In the genomic region with DNA sequence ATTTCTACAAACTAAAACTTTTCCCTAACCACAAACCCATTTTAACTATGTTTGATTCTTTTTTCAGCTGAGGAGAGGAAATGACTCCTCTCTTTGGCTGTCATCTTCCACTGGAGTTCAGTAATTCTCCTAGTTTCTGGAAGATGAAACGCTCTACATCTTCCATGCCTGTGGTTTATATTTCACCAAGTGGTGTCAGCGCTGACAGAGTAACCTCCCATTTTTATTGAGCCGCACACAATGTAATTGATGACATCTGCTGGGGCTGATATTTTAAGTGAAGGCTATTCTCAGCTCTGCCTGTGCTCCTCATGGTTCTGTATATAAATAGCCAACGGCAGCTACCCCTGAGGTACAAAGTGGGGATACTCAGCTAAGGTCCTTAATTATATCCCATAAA, we compare ENCODE assay signal across 13 cellular contexts.
DNase-seq lines count a peak whose midpoint lies in the region; ATAC-seq and TF ChIP-seq lines count a peak whose summit lies in the region.
"Had no signal": no experiment of that assay in that cellular context is flagged by ENCODE, and none has a peak within 500 bp of the region (broad histone marks: within the 10 kb centered on the region; RNA-seq: fewer than 3 reads in every experiment).

No MANE protein-coding gene starts in this region.

- H3K4me1 ChIP-seq in PC-3 (ENCODE audit: insufficient read depth, low read length) (0 out of 2 replicates have a peak, but pooled peaks cover 9% of the 10 kb centered on the region), osteoblast (ENCODE audit: insufficient read depth, low read length) (peaks cover 30% of the 10 kb centered on the region), thyroid gland (peaks cover 0 to 3% of the 10 kb centered on the region in 2 donors)
- H3K4me1 ChIP-seq: BLaER1 treated with 17β-estradiol and CSF1 and Interleukin-3, amounts not matched to agents 10 nM and 100 nM had no signal

- H3K9me3 ChIP-seq in PC-3 (ENCODE audit: low read length): no peaks in the 10 kb centered on the region
- no peaks in the 10 kb centered on the region for H3K9me3 ChIP-seq in osteoblast (ENCODE audit: low read depth, low read length)
- no peaks in the 10 kb centered on the region for H3K9me3 ChIP-seq in thyroid gland
- H3K9me3 ChIP-seq: BLaER1 treated with 17β-estradiol and CSF1 and Interleukin-3, amounts not matched to agents 10 nM and 100 nM had no signal

- CTCF ChIA-PET in PC-3 (lab: Charles Lee): no interaction called here

- H3K27me3 ChIP-seq in PC-3 (ENCODE audit: low read length): no peaks in the 10 kb centered on the region
- no peaks in the 10 kb centered on the region for H3K27me3 ChIP-seq in osteoblast (ENCODE audit: insufficient read depth, low read length)
- H3K27me3 ChIP-seq in thyroid gland: no peaks in the 10 kb centered on the region
- H3K27me3 ChIP-seq: BLaER1 treated with 17β-estradiol and CSF1 and Interleukin-3, amounts not matched to agents 10 nM and 100 nM had no signal

- H2AFZ ChIP-seq in PC-3 (ENCODE audit: low read length) (no peak overlapping the region), osteoblast (ENCODE audit: low read length) (no peak overlapping the region)

- DNase-seq in AG20443 (ENCODE audit: low spot score) (peak; percentile 80), PC-3 (no peak), fibroblast of pulmonary artery (ENCODE audit: low read depth) (peak; percentile 64), osteoblast (ENCODE audit: insufficient read length, low spot score, missing footprints) (no peak), COLO829 (ENCODE audit: low spot score) (no peak), thyroid gland (no peak), hippocampal formation (lab: John Stamatoyannopoulos, UW) (no peak)
- DNase-seq: activated CD4-positive, alpha-beta memory T cell treated with anti-CD3 and anti-CD28 coated beads, Interleukin-2, amount 10 ng/mL, durations not matched to agents 7 days and 5 days; activated naive CD8-positive, alpha-beta T cell treated with anti-CD3 and anti-CD28 coated beads, Interleukin-2, amount 10 ng/mL, durations not matched to agents 7 days and 5 days; activated T-cell treated with anti-CD3 and anti-CD28 coated beads, Interleukin-2, amount 50 U/mL, for 72 hours; NCI-H510A had no signal

- TF ChIP-seq CTCF in PC-3 (conservative IDR thresholded peaks at IDR 0.05; ENCODE audit: low read depth, low read length) (no peak), fibroblast of pulmonary artery (IDR thresholded peaks at IDR 0.05; ENCODE audit: low read length, missing control alignments) (no peak), osteoblast (IDR thresholded peaks at IDR 0.05; ENCODE audit: extremely low read depth, low read depth, low read length) (no peak), thyroid gland (IDR thresholded peaks at IDR 0.05) (no peak)

- peaks cover 3% of the 10 kb centered on the region for H3F3A ChIP-seq in PC-3 (ENCODE audit: low read length, unreplicated experiment)

- intact Hi-C loops in PC-3 (cut with micrococcal nuclease): no loop called here
- intact Hi-C loops in thyroid gland (cut with DNase I): no loop called here

- H4K20me1 ChIP-seq in PC-3 (ENCODE audit: low read length): no peaks in the 10 kb centered on the region
- peaks cover 24% of the 10 kb centered on the region for H4K20me1 ChIP-seq in osteoblast (ENCODE audit: insufficient read depth, low read length)
- H4K20me1 ChIP-seq: BLaER1 treated with 17β-estradiol and CSF1 and Interleukin-3, amounts not matched to agents 10 nM and 100 nM had no signal

- 85 to 88% methylated on average over 4 of the region's 4 CpGs for WGBS in thyroid gland, 2 donors

- no peak overlapping the region for H3K4me3 ChIP-seq in PC-3 (ENCODE audit: low read length)
- no peak overlapping the region for H3K4me3 ChIP-seq in fibroblast of pulmonary artery (replicated peaks; ENCODE audit: low read depth, low read length)
- peak overlapping the region; percentile 36 for H3K4me3 ChIP-seq in osteoblast (ENCODE audit: insufficient read depth, low read length)
- H3K4me3 ChIP-seq in thyroid gland (replicated peaks in 1 of 3): no peak overlapping the region
- H3K4me3 ChIP-seq: BLaER1 treated with 17β-estradiol and CSF1 and Interleukin-3, amounts not matched to agents 10 nM and 100 nM had no signal

- ATAC-seq in PC-3: peak; percentile 18; the same call in 1 of the 2 replicates
- ATAC-seq in HG03342 (IDR thresholded peaks at IDR 0.05; ENCODE audit: unreplicated experiment): no peak
- ATAC-seq: activated T-cell treated with anti-CD3 and anti-CD28 coated beads, Interleukin-2, amount 50 U/mL, for 72 hours had no signal

- no peak for TF ChIP-seq POLR2A in thyroid gland (IDR thresholded peaks at IDR 0.05)

- no peak overlapping the region for H3K9ac ChIP-seq in PC-3 (ENCODE audit: low read length)
- H3K9ac ChIP-seq: BLaER1 treated with 17β-estradiol and CSF1 and Interleukin-3, amounts not matched to agents 10 nM and 100 nM had no signal

- H3K4me2 ChIP-seq in PC-3 (ENCODE audit: low read length): no peak overlapping the region
- H3K4me2 ChIP-seq in osteoblast (ENCODE audit: insufficient read depth, low read length): peak overlapping the region; percentile 75
- H3K4me2 ChIP-seq: BLaER1 treated with 17β-estradiol and CSF1 and Interleukin-3, amounts not matched to agents 10 nM and 100 nM had no signal

- no TSS peak for BruUV-seq in PC-3 (replicated peaks; lab: Mats Ljungman, UMichigan)

- POLR2A ChIA-PET in PC-3 (lab: Charles Lee; ENCODE audit: unreplicated experiment): no interaction called here

- H3K9me2 ChIP-seq in PC-3 (replicated peaks; ENCODE audit: low read length): no peaks in the 10 kb centered on the region

- H3K79me2 ChIP-seq in PC-3 (ENCODE audit: low read length): no peaks in the 10 kb centered on the region
- no peaks in the 10 kb centered on the region for H3K79me2 ChIP-seq in osteoblast (ENCODE audit: insufficient read depth, low read length)

- no peaks in the 10 kb centered on the region for H3K36me3 ChIP-seq in PC-3 (ENCODE audit: low read depth, low read length)
- H3K36me3 ChIP-seq in osteoblast (ENCODE audit: insufficient read depth, low read length): no peaks in the 10 kb centered on the region
- H3K36me3 ChIP-seq in thyroid gland: no peaks in the 10 kb centered on the region
- H3K36me3 ChIP-seq: BLaER1 treated with 17β-estradiol and CSF1 and Interleukin-3, amounts not matched to agents 10 nM and 100 nM had no signal

- H3K27ac ChIP-seq in PC-3 (ENCODE audit: low read length) (no peak overlapping the region), osteoblast (ENCODE audit: low read depth, low read length) (peak overlapping the region; percentile 90), thyroid gland (peak overlapping the region in 1 of 3 donors; percentile 38)
- H3K27ac ChIP-seq: BLaER1 treated with 17β-estradiol and CSF1 and Interleukin-3, amounts not matched to agents 10 nM and 100 nM had no signal

Comparison
In these comparisons a context has a peak if more than half of its experiments do, and no peak if none do; other contexts are left out.
1. DNase-seq: peak in AG20443 (single experiment) and fibroblast of pulmonary artery (single experiment); none in PC-3 (single experiment), osteoblast (single experiment), COLO829 (single experiment), thyroid gland (0 of 2) and hippocampal formation (0 of 2).